ENCODE assay signal across 23 cellular contexts in the genomic region with DNA sequence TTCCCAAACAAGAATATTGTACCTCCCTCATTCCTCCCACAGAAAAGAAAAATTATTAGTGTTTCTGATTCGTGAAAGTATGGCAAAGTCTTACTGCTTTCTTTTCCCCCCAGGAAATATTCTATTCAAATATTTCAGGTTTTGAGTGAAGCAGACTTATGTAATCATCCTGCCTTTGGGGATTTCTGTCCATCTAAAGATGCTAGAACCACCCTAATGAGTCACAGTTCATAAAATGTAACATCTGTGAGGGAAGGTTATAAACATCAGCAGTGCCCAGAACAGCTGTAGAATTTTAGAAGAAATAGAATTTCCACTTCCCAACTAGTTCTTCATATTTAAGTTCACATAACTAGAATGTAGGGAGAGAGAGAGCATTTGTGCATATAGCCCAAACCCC. TPM values are rescaled to one million over a fixed set of nuclear protein-coding genes. Genes with fewer than 3 reads are reported as not detected.
DNase-seq lines count a peak whose midpoint lies in the region; ATAC-seq and TF ChIP-seq lines count a peak whose summit lies in the region.
"Had no signal": no experiment of that assay in that cellular context is flagged by ENCODE, and none has a peak within 500 bp of the region (broad histone marks: within the 10 kb centered on the region; RNA-seq: fewer than 3 reads in every experiment).

No MANE protein-coding gene starts in this region.

- no peak for TF ChIP-seq EP300 in ovary (IDR thresholded peaks at IDR 0.05)

- H3K4me1 ChIP-seq in RWPE2 (ENCODE audit: insufficient read depth, poor library complexity, severe bottlenecking) (no peaks in the 10 kb centered on the region), ovary (ENCODE audit: insufficient read depth) (peaks cover 4% of the 10 kb centered on the region)
- H3K4me1 ChIP-seq: ascending aorta, prostate gland, spleen had no signal

- no peaks in the 10 kb centered on the region for H3K27me3 ChIP-seq in RWPE2 (ENCODE audit: insufficient read depth, poor library complexity, severe bottlenecking)
- no peaks in the 10 kb centered on the region for H3K27me3 ChIP-seq in ovary
- H3K27me3 ChIP-seq: ascending aorta had no signal

- H3K36me3 ChIP-seq in RWPE2 (ENCODE audit: low read depth) (no peaks in the 10 kb centered on the region), ovary (no peaks in the 10 kb centered on the region)
- H3K36me3 ChIP-seq: ascending aorta, prostate gland, spleen, thoracic aorta had no signal

- intact Hi-C loops in ovary (cut with DNase I) = no loop called here

- peak; percentile 29 for DNase-seq in GM04504 (ENCODE audit: low read depth)
- DNase-seq in RWPE2 (ENCODE audit: low spot score) = no peak
- DNase-seq in fibroblast of peridontal ligament (ENCODE audit: extremely low read depth) = peak; percentile 87
- peak; percentile 65 for DNase-seq in stromal cell of bone marrow (ENCODE audit: low read depth)
- DNase-seq in SIG-M5 (lab: John Stamatoyannopoulos, UW) = no peak
- DNase-seq in T-helper 1 cell = no peak
- no peak for DNase-seq in ovary
- DNase-seq: activated CD4-positive, alpha-beta T cell treated with anti-CD3 and anti-CD28 coated beads for 48 hours; activated CD8-positive, alpha-beta memory T cell treated with anti-CD3 and anti-CD28 coated beads, Interleukin-2, amount 50 U/mL, for 48 hours; activated gamma-delta T cell; GF-D8; islet precursor cell; Kasumi-1; mesenchymal stem cell; natural killer cell; NCI-H1417 treated with DMSO at 0.1 percent for 48 hours; NCI-H2171 treated with DMSO at 0.1 percent for 48 hours; NCI-H774; spleen had no signal

- no peak for TF ChIP-seq POLR2A in ovary (IDR thresholded peaks at IDR 0.05)

- H3K9me3 ChIP-seq in RWPE2 (ENCODE audit: severe bottlenecking) (no peaks in the 10 kb centered on the region), ovary (no peaks in the 10 kb centered on the region)
- H3K9me3 ChIP-seq: ascending aorta, prostate gland, spleen, thoracic aorta had no signal

- 2 to 9% (median 6%) methylated on average over 1 of the region's 1 CpG for WGBS in ovary, 3 donors

- TF ChIP-seq CTCF in RWPE2 (IDR thresholded peaks at IDR 0.05; ENCODE audit: poor library complexity, severe bottlenecking) = no peak
- TF ChIP-seq CTCF in ovary (IDR thresholded peaks at IDR 0.05) = no peak

- peak; percentile 80 for ATAC-seq in RWPE2 (ENCODE audit: low read depth)
- ATAC-seq: natural killer cell had no signal

- H3K4me3 ChIP-seq in RWPE2 (ENCODE audit: severe bottlenecking) = no peak overlapping the region
- H3K4me3 ChIP-seq in ovary = no peak overlapping the region
- H3K4me3 ChIP-seq: ascending aorta, prostate gland, spleen, thoracic aorta had no signal

- H3K27ac ChIP-seq in RWPE2 (ENCODE audit: poor library complexity, severe bottlenecking) (no peak overlapping the region), ovary (no peak overlapping the region)
- H3K27ac ChIP-seq: ascending aorta, C4-2B, prostate gland, spleen, thoracic aorta had no signal

RNA-seq across cellular contexts. Expression of a gene that starts 39.0 kb away (rescaled TPM):
- 100 to 1,000 TPM; 647 to 983 (median 768) TPM for total RNA-seq in ovary
- polyA plus RNA-seq in ovary = 1,000 to 10,000 TPM; 1,190 to 1,651 TPM

RNA-seq across cellular contexts. Expression of a gene that starts 39.4 kb away (rescaled TPM):
- 10 to 100 TPM; 29.6 to 75.7 (median 58.3) TPM for total RNA-seq in ovary
- 10 to 100 TPM; 17.3 to 86.7 TPM for polyA plus RNA-seq in ovary

Comparison
In these comparisons a context has a peak if more than half of its experiments do, and no peak if none do; other contexts are left out.
1. DNase-seq: peak in GM04504 (single experiment), fibroblast of peridontal ligament (single experiment) and stromal cell of bone marrow (single experiment); none in RWPE2 (single experiment), SIG-M5 (single experiment), T-helper 1 cell (0 of 5) and ovary (0 of 5).